ENCODE assay signal across 1 cellular context in the genomic region with DNA sequence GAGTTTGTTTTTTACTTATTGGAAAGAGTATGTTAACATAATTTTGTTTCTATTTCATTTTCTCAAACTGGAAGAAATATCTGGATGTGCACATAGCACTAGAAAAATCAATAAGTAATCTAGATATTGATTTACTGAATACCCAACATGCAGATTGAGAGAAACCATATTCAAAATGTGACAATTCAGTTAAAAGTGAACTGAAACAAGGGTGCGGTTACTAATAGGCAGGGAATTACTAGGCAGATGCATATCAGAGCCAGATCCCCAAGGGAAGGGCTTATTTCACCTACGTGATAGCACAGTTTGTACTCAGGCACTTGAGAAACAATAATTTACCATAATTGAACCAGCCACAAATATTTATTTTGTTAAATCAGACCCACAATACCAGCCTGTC.
TF ChIP-seq lines count a peak whose summit lies in the region.

No MANE protein-coding gene starts in this region.

TF ChIP-seq in GM12878, 131 proteins besides CTCF, POLR2A, EP300 and RAD21 (continued from another document and continues in another):
- TF ChIP-seq KLF5 (IDR thresholded peaks at IDR 0.05; ENCODE audit: partially characterized antibody): no peak
- TF ChIP-seq, protein P1, sequence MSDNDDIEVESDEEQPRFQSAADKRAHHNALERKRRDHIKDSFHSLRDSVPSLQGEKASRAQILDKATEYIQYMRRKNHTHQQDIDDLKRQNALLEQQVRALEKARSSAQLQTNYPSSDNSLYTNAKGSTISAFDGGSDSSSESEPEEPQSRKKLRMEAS (IDR thresholded peaks at IDR 0.05; ENCODE audit: low read depth, low read length): no peak
- TF ChIP-seq, protein P2, sequence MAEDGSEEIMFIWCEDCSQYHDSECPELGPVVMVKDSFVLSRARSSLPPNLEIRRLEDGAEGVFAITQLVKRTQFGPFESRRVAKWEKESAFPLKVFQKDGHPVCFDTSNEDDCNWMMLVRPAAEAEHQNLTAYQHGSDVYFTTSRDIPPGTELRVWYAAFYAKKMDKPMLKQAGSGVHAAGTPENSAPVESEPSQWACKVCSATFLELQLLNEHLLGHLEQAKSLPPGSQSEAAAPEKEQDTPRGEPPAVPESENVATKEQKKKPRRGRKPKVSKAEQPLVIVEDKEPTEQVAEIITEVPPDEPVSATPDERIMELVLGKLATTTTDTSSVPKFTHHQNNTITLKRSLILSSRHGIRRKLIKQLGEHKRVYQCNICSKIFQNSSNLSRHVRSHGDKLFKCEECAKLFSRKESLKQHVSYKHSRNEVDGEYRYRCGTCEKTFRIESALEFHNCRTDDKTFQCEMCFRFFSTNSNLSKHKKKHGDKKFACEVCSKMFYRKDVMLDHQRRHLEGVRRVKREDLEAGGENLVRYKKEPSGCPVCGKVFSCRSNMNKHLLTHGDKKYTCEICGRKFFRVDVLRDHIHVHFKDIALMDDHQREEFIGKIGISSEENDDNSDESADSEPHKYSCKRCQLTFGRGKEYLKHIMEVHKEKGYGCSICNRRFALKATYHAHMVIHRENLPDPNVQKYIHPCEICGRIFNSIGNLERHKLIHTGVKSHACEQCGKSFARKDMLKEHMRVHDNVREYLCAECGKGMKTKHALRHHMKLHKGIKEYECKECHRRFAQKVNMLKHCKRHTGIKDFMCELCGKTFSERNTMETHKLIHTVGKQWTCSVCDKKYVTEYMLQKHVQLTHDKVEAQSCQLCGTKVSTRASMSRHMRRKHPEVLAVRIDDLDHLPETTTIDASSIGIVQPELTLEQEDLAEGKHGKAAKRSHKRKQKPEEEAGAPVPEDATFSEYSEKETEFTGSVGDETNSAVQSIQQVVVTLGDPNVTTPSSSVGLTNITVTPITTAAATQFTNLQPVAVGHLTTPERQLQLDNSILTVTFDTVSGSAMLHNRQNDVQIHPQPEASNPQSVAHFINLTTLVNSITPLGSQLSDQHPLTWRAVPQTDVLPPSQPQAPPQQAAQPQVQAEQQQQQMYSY (CRISPR knock-in tag; IDR thresholded peaks at IDR 0.05): no peak
- no peak for TF ChIP-seq PML (IDR thresholded peaks at IDR 0.05; ENCODE audit: low read length)
- peak; percentile 97 for TF ChIP-seq RUNX3 (IDR thresholded peaks at IDR 0.05; ENCODE audit: low read length)
- TF ChIP-seq SMARCA5 (IDR thresholded peaks at IDR 0.05): no peak
- TF ChIP-seq PAX5 (IDR thresholded peaks at IDR 0.05; ENCODE audit: borderline replicate concordance, low read depth, low read length): peak; percentile 90
- TF ChIP-seq TARDBP (IDR thresholded peaks at IDR 0.05; ENCODE audit: borderline replicate concordance): no peak
- TF ChIP-seq ZNF384 (IDR thresholded peaks at IDR 0.05; ENCODE audit: borderline replicate concordance, low read depth, low read length): no peak
- no peak for TF ChIP-seq SMAD5 (IDR thresholded peaks at IDR 0.05; ENCODE audit: low read depth)
- TF ChIP-seq, protein P3, sequence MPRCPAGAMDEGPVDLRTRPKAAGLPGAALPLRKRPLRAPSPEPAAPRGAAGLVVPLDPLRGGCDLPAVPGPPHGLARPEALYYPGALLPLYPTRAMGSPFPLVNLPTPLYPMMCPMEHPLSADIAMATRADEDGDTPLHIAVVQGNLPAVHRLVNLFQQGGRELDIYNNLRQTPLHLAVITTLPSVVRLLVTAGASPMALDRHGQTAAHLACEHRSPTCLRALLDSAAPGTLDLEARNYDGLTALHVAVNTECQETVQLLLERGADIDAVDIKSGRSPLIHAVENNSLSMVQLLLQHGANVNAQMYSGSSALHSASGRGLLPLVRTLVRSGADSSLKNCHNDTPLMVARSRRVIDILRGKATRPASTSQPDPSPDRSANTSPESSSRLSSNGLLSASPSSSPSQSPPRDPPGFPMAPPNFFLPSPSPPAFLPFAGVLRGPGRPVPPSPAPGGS (IDR thresholded peaks at IDR 0.05; ENCODE audit: borderline replicate concordance, insufficient read depth, low read depth, low read length, poor library complexity, severe bottlenecking): no peak
- no peak for TF ChIP-seq HDAC6 (IDR thresholded peaks at IDR 0.05; ENCODE audit: unreplicated experiment)
- TF ChIP-seq ZSCAN29 (IDR thresholded peaks at IDR 0.05): no peak
- peak; percentile 82; the same call in 1 of the 2 replicates for TF ChIP-seq JUND (IDR thresholded peaks at IDR 0.05; ENCODE audit: low read depth, low read length)
- no peak for TF ChIP-seq GABPA (IDR thresholded peaks at IDR 0.05; ENCODE audit: low read depth)
- TF ChIP-seq, protein P4, sequence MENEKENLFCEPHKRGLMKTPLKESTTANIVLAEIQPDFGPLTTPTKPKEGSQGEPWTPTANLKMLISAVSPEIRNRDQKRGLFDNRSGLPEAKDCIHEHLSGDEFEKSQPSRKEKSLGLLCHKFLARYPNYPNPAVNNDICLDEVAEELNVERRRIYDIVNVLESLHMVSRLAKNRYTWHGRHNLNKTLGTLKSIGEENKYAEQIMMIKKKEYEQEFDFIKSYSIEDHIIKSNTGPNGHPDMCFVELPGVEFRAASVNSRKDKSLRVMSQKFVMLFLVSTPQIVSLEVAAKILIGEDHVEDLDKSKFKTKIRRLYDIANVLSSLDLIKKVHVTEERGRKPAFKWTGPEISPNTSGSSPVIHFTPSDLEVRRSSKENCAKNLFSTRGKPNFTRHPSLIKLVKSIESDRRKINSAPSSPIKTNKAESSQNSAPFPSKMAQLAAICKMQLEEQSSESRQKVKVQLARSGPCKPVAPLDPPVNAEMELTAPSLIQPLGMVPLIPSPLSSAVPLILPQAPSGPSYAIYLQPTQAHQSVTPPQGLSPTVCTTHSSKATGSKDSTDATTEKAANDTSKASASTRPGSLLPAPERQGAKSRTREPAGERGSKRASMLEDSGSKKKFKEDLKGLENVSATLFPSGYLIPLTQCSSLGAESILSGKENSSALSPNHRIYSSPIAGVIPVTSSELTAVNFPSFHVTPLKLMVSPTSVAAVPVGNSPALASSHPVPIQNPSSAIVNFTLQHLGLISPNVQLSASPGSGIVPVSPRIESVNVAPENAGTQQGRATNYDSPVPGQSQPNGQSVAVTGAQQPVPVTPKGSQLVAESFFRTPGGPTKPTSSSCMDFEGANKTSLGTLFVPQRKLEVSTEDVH (IDR thresholded peaks at IDR 0.05; ENCODE audit: low read depth, partially characterized antibody): no peak
- no peak for TF ChIP-seq TAF1 (IDR thresholded peaks at IDR 0.05; ENCODE audit: borderline replicate concordance, low read depth, low read length)
- TF ChIP-seq POU2F2 (IDR thresholded peaks at IDR 0.05; ENCODE audit: borderline replicate concordance, low read depth, low read length): peak; percentile 97
- TF ChIP-seq GATAD2B (conservative IDR thresholded peaks at IDR 0.05; ENCODE audit: low read depth): no peak
- TF ChIP-seq ZNF622 (IDR thresholded peaks at IDR 0.05): no peak
- TF ChIP-seq, protein P5, sequence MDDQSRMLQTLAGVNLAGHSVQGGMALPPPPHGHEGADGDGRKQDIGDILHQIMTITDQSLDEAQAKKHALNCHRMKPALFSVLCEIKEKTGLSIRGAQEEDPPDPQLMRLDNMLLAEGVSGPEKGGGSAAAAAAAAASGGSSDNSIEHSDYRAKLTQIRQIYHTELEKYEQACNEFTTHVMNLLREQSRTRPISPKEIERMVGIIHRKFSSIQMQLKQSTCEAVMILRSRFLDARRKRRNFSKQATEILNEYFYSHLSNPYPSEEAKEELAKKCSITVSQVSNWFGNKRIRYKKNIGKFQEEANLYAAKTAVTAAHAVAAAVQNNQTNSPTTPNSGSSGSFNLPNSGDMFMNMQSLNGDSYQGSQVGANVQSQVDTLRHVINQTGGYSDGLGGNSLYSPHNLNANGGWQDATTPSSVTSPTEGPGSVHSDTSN (IDR thresholded peaks at IDR 0.05; ENCODE audit: insufficient replicate concordance, low read depth, low read length): no peak
- TF ChIP-seq, protein P6, sequence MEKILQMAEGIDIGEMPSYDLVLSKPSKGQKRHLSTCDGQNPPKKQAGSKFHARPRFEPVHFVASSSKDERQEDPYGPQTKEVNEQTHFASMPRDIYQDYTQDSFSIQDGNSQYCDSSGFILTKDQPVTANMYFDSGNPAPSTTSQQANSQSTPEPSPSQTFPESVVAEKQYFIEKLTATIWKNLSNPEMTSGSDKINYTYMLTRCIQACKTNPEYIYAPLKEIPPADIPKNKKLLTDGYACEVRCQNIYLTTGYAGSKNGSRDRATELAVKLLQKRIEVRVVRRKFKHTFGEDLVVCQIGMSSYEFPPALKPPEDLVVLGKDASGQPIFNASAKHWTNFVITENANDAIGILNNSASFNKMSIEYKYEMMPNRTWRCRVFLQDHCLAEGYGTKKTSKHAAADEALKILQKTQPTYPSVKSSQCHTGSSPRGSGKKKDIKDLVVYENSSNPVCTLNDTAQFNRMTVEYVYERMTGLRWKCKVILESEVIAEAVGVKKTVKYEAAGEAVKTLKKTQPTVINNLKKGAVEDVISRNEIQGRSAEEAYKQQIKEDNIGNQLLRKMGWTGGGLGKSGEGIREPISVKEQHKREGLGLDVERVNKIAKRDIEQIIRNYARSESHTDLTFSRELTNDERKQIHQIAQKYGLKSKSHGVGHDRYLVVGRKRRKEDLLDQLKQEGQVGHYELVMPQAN (conservative IDR thresholded peaks at IDR 0.05): no peak
- TF ChIP-seq YBX1 (IDR thresholded peaks at IDR 0.05): no peak
- TF ChIP-seq ESRRA (IDR thresholded peaks at IDR 0.05; ENCODE audit: low read length): no peak
- peak; percentile 32 for TF ChIP-seq ATF7 (IDR thresholded peaks at IDR 0.05; ENCODE audit: low read depth)
- TF ChIP-seq CEBPB (IDR thresholded peaks at IDR 0.05; ENCODE audit: borderline replicate concordance in 1 of 2, low read depth in 2 of 2, low read length in 2 of 2): no peak
- 0 out of 2 replicates have a peak, but pooled peaks have one; percentile 31 for TF ChIP-seq NBN (IDR thresholded peaks at IDR 0.05)
- peak; percentile 99 for TF ChIP-seq BCL11A (IDR thresholded peaks at IDR 0.05; ENCODE audit: low read depth, low read length)
- TF ChIP-seq MEF2A (IDR thresholded peaks at IDR 0.05; ENCODE audit: insufficient read depth, low read depth, low read length): peak; percentile 16; the same call in 1 of the 2 replicates
- peak; percentile 68; the same call in 1 of the 2 replicates for TF ChIP-seq BMI1 (IDR thresholded peaks at IDR 0.05; ENCODE audit: borderline replicate concordance)
- TF ChIP-seq MEF2B (IDR thresholded peaks at IDR 0.05; ENCODE audit: partially characterized antibody, poor library complexity, severe bottlenecking): peak; percentile 95
- TF ChIP-seq CREM (IDR thresholded peaks at IDR 0.05; ENCODE audit: low read depth): peak; percentile 48; the same call in 1 of the 2 replicates
- TF ChIP-seq SMC3 (IDR thresholded peaks at IDR 0.05; ENCODE audit: borderline replicate concordance, low read length): peak; percentile 3; the same call in 1 of the 2 replicates
- TF ChIP-seq CHD2 (IDR thresholded peaks at IDR 0.05; ENCODE audit: borderline replicate concordance, low read depth, low read length): peak; percentile 27; the same call in 1 of the 2 replicates
- no peak for TF ChIP-seq SIN3A (IDR thresholded peaks at IDR 0.05; ENCODE audit: low read depth, low read length)
- no peak for TF ChIP-seq SUPT20H (IDR thresholded peaks at IDR 0.05; ENCODE audit: borderline replicate concordance, control insufficient read depth, low read depth, low read length)
- TF ChIP-seq, protein P7, sequence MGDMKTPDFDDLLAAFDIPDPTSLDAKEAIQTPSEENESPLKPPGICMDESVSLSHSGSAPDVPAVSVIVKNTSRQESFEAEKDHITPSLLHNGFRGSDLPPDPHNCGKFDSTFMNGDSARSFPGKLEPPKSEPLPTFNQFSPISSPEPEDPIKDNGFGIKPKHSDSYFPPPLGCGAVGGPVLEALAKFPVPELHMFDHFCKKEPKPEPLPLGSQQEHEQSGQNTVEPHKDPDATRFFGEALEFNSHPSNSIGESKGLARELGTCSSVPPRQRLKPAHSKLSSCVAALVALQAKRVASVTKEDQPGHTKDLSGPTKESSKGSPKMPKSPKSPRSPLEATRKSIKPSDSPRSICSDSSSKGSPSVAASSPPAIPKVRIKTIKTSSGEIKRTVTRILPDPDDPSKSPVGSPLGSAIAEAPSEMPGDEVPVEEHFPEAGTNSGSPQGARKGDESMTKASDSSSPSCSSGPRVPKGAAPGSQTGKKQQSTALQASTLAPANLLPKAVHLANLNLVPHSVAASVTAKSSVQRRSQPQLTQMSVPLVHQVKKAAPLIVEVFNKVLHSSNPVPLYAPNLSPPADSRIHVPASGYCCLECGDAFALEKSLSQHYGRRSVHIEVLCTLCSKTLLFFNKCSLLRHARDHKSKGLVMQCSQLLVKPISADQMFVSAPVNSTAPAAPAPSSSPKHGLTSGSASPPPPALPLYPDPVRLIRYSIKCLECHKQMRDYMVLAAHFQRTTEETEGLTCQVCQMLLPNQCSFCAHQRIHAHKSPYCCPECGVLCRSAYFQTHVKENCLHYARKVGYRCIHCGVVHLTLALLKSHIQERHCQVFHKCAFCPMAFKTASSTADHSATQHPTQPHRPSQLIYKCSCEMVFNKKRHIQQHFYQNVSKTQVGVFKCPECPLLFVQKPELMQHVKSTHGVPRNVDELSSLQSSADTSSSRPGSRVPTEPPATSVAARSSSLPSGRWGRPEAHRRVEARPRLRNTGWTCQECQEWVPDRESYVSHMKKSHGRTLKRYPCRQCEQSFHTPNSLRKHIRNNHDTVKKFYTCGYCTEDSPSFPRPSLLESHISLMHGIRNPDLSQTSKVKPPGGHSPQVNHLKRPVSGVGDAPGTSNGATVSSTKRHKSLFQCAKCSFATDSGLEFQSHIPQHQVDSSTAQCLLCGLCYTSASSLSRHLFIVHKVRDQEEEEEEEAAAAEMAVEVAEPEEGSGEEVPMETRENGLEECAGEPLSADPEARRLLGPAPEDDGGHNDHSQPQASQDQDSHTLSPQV (IDR thresholded peaks at IDR 0.05): no peak
- TF ChIP-seq MTA2 (IDR thresholded peaks at IDR 0.05; ENCODE audit: low read depth): peak; percentile 85
- TF ChIP-seq, protein P8, sequence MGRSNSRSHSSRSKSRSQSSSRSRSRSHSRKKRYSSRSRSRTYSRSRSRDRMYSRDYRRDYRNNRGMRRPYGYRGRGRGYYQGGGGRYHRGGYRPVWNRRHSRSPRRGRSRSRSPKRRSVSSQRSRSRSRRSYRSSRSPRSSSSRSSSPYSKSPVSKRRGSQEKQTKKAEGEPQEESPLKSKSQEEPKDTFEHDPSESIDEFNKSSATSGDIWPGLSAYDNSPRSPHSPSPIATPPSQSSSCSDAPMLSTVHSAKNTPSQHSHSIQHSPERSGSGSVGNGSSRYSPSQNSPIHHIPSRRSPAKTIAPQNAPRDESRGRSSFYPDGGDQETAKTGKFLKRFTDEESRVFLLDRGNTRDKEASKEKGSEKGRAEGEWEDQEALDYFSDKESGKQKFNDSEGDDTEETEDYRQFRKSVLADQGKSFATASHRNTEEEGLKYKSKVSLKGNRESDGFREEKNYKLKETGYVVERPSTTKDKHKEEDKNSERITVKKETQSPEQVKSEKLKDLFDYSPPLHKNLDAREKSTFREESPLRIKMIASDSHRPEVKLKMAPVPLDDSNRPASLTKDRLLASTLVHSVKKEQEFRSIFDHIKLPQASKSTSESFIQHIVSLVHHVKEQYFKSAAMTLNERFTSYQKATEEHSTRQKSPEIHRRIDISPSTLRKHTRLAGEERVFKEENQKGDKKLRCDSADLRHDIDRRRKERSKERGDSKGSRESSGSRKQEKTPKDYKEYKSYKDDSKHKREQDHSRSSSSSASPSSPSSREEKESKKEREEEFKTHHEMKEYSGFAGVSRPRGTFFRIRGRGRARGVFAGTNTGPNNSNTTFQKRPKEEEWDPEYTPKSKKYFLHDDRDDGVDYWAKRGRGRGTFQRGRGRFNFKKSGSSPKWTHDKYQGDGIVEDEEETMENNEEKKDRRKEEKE (IDR thresholded peaks at IDR 0.05): no peak
- TF ChIP-seq TCF12 (IDR thresholded peaks at IDR 0.05; ENCODE audit: low read depth, low read length): 0 out of 2 replicates have a peak, but pooled peaks have one; percentile 67
